17 cellular contexts compared by ENCODE assay signal in genomic region chr6:157134402-157135074, GRCh38.
A peak's percentile ranks its signal among the peaks of the same experiment; 100 is the strongest.
DNase-seq lines count a peak whose midpoint lies in the region; ATAC-seq and TF ChIP-seq lines count a peak whose summit lies in the region.
"Had no signal": no experiment of that assay in that cellular context is flagged by ENCODE, and none has a peak within 500 bp of the region (broad histone marks: within the 10 kb centered on the region; RNA-seq: fewer than 3 reads in every experiment).

No MANE protein-coding gene starts in this region.

- H3K27ac ChIP-seq in osteoblast (ENCODE audit: low read depth, low read length): peak overlapping the region; percentile 20
- H3K27ac ChIP-seq: foreskin keratinocyte, suprapubic skin had no signal

- peaks cover 16% of the 10 kb centered on the region for H3K36me3 ChIP-seq in osteoblast (ENCODE audit: insufficient read depth, low read length)

- peak; percentile 79 for DNase-seq in EH (ENCODE audit: low read depth)
- DNase-seq in OCI-M1 (lab: John Stamatoyannopoulos, UW): peak; percentile 12
- DNase-seq in fibroblast of the aortic adventitia (ENCODE audit: low read depth): peak; percentile 61
- DNase-seq in osteoblast (ENCODE audit: insufficient read length, low spot score, missing footprints): no peak
- no peak for DNase-seq in GM13977 (ENCODE audit: low spot score)
- DNase-seq: activated CD4-positive, alpha-beta T cell treated with anti-CD3 and anti-CD28 coated beads, Interleukin-2, amount 50 U/mL, for 1 hour; activated naive CD4-positive, alpha-beta T cell treated with anti-CD3 and anti-CD28 coated beads, Interleukin-2, amount 50 U/mL, for 16 hours; CD4-positive, alpha-beta memory T cell; kidney; NCI-H1930; NCI-H526 treated with DMSO at 0.1 percent for 48 hours; stimulated activated CD4-positive, alpha-beta T cell treated with anti-CD3 and anti-CD28 coated beads, Interleukin-15, amount 100 ng/mL, for 24 hours had no signal

- H3K4me3 ChIP-seq in fibroblast of the aortic adventitia (ENCODE audit: low read depth, low read length) (no peak overlapping the region), osteoblast (ENCODE audit: insufficient read depth, low read length) (no peak overlapping the region)
- H3K4me3 ChIP-seq: suprapubic skin had no signal

- no peaks in the 10 kb centered on the region for H3K27me3 ChIP-seq in osteoblast (ENCODE audit: insufficient read depth, low read length)
- H3K27me3 ChIP-seq: foreskin keratinocyte, suprapubic skin had no signal

- no peak overlapping the region for H3K4me2 ChIP-seq in osteoblast (ENCODE audit: insufficient read depth, low read length)

- peaks cover 12% of the 10 kb centered on the region for H3K4me1 ChIP-seq in osteoblast (ENCODE audit: insufficient read depth, low read length)
- H3K4me1 ChIP-seq: foreskin keratinocyte, suprapubic skin had no signal

- no peaks in the 10 kb centered on the region for H3K9me3 ChIP-seq in osteoblast (ENCODE audit: low read depth, low read length)
- H3K9me3 ChIP-seq: suprapubic skin had no signal

- no peak for ATAC-seq in HG02870 (IDR thresholded peaks at IDR 0.05; ENCODE audit: unreplicated experiment)
- ATAC-seq in HG02852 (IDR thresholded peaks at IDR 0.05; ENCODE audit: unreplicated experiment): no peak
- ATAC-seq: foreskin keratinocyte, HCT116 had no signal

- no peaks in the 10 kb centered on the region for H4K20me1 ChIP-seq in osteoblast (ENCODE audit: insufficient read depth, low read length)

- no peaks in the 10 kb centered on the region for H3K79me2 ChIP-seq in osteoblast (ENCODE audit: insufficient read depth, low read length)

- no peak overlapping the region for H2AFZ ChIP-seq in osteoblast (ENCODE audit: low read length)

- TF ChIP-seq CTCF in fibroblast of the aortic adventitia (IDR thresholded peaks at IDR 0.05; ENCODE audit: insufficient read depth, low read length): no peak
- TF ChIP-seq CTCF in osteoblast (IDR thresholded peaks at IDR 0.05; ENCODE audit: extremely low read depth, low read depth, low read length): no peak
- TF ChIP-seq CTCF in GM13977 (IDR thresholded peaks at IDR 0.05; ENCODE audit: extremely low read depth, insufficient read depth, missing control alignments): no peak

- in situ Hi-C loops in GM13977 (cut with MboI; ENCODE audit: low pct_unique_long_range_greater_than_20kb, low sequenced_read_pairs, unreplicated experiment): no loop called here

Comparison
In these comparisons a context has a peak if more than half of its experiments do, and no peak if none do; other contexts are left out.
1. DNase-seq: peak in EH (single experiment), OCI-M1 (single experiment) and fibroblast of the aortic adventitia (single experiment); none in osteoblast (single experiment) and GM13977 (single experiment).